ENCODE assay signal across 11 cellular contexts in genomic region chr5:76960004-76960625, GRCh38. TPM values are rescaled to one million over a fixed set of nuclear protein-coding genes. Genes with fewer than 3 reads are reported as not detected.
A peak's percentile ranks its signal among the peaks of the same experiment; 100 is the strongest.
DNase-seq lines count a peak whose midpoint lies in the region; ATAC-seq and TF ChIP-seq lines count a peak whose summit lies in the region.
"Had no signal": no experiment of that assay in that cellular context is flagged by ENCODE, and none has a peak within 500 bp of the region (broad histone marks: within the 10 kb centered on the region; RNA-seq: fewer than 3 reads in every experiment).

No MANE protein-coding gene starts in this region.

- peak overlapping the region; percentile 30 for H3K4me3 Mint-ChIP-seq in dendritic cell treated with granulocyte-macrophage colony-stimulating factor and Interleukin-4, amounts not matched to agents 40 ng/mL and 50 ng/mL, for 4 days
- H3K4me3 Mint-ChIP-seq: activated B cell treated with CpG ODN at 0.5 μM for 24 hours, IgD-negative memory B cell had no signal

- peaks cover 37% of the 10 kb centered on the region for H3K4me1 Mint-ChIP-seq in dendritic cell treated with granulocyte-macrophage colony-stimulating factor and Interleukin-4, amounts not matched to agents 40 ng/mL and 50 ng/mL, for 4 days (ENCODE audit: low read depth)
- H3K4me1 Mint-ChIP-seq: activated B cell treated with CpG ODN at 0.5 μM for 24 hours, IgD-negative memory B cell had no signal

- H3K4me1 ChIP-seq in colonic mucosa (no peaks in the 10 kb centered on the region), uterus (no peaks in the 10 kb centered on the region), ovary (ENCODE audit: insufficient read depth) (no peaks in the 10 kb centered on the region), testis (no peaks in the 10 kb centered on the region)

- H3K4me3 ChIP-seq in colonic mucosa (no peak overlapping the region), uterus (no peak overlapping the region), ovary (no peak overlapping the region), testis (no peak overlapping the region)

- peak; percentile 76 for ATAC-seq in GM21528 (IDR thresholded peaks at IDR 0.05; ENCODE audit: low FRiP score, unreplicated experiment)

- H3K9me3 ChIP-seq in colonic mucosa, result no peaks in the 10 kb centered on the region
- no peaks in the 10 kb centered on the region for H3K9me3 ChIP-seq in uterus
- no peaks in the 10 kb centered on the region for H3K9me3 ChIP-seq in ovary
- H3K9me3 ChIP-seq in testis, result no peaks in the 10 kb centered on the region

- H3K27ac Mint-ChIP-seq in dendritic cell treated with granulocyte-macrophage colony-stimulating factor and Interleukin-4, amounts not matched to agents 40 ng/mL and 50 ng/mL, for 4 days, result peak overlapping the region; percentile 79
- H3K27ac Mint-ChIP-seq: activated B cell treated with CpG ODN at 0.5 μM for 24 hours, IgD-negative memory B cell had no signal

- no peak for TF ChIP-seq POLR2A in uterus (IDR thresholded peaks at IDR 0.05)
- TF ChIP-seq POLR2A in ovary (IDR thresholded peaks at IDR 0.05), result no peak
- no peak for TF ChIP-seq POLR2A in testis (IDR thresholded peaks at IDR 0.05)

- H3K9me3 Mint-ChIP-seq in dendritic cell treated with granulocyte-macrophage colony-stimulating factor and Interleukin-4, amounts not matched to agents 40 ng/mL and 50 ng/mL, for 4 days, result no peaks in the 10 kb centered on the region
- H3K9me3 Mint-ChIP-seq: activated B cell treated with CpG ODN at 0.5 μM for 24 hours, IgD-negative memory B cell had no signal

- no peak overlapping the region for H3K9ac ChIP-seq in colonic mucosa (ENCODE audit: low read depth in 2 of 2, low read length in 2 of 2)

- TF ChIP-seq CTCF in colonic mucosa (IDR thresholded peaks at IDR 0.05), result no peak
- no peak for TF ChIP-seq CTCF in uterus (IDR thresholded peaks at IDR 0.05)
- no peak for TF ChIP-seq CTCF in ovary (IDR thresholded peaks at IDR 0.05)
- no peak for TF ChIP-seq CTCF in testis (IDR thresholded peaks at IDR 0.05)

- H3K27ac ChIP-seq in colonic mucosa, result no peak overlapping the region
- H3K27ac ChIP-seq in uterus, result no peak overlapping the region
- H3K27ac ChIP-seq in ovary, result no peak overlapping the region
- H3K27ac ChIP-seq in testis, result no peak overlapping the region

- no peak for TF ChIP-seq EP300 in ovary (IDR thresholded peaks at IDR 0.05)

- H3K36me3 Mint-ChIP-seq in dendritic cell treated with granulocyte-macrophage colony-stimulating factor and Interleukin-4, amounts not matched to agents 40 ng/mL and 50 ng/mL, for 4 days (ENCODE audit: low read depth), result no peaks in the 10 kb centered on the region

- H3K36me3 ChIP-seq in colonic mucosa (no peaks in the 10 kb centered on the region), uterus (no peaks in the 10 kb centered on the region), ovary (no peaks in the 10 kb centered on the region), testis (ENCODE audit: low read depth, missing control alignments) (no peaks in the 10 kb centered on the region)

- peaks cover 14% of the 10 kb centered on the region for H3K27me3 Mint-ChIP-seq in dendritic cell treated with granulocyte-macrophage colony-stimulating factor and Interleukin-4, amounts not matched to agents 40 ng/mL and 50 ng/mL, for 4 days

- peaks cover 7% of the 10 kb centered on the region for H3K27me3 ChIP-seq in colonic mucosa
- H3K27me3 ChIP-seq in uterus, result no peaks in the 10 kb centered on the region
- no peaks in the 10 kb centered on the region for H3K27me3 ChIP-seq in ovary
- no peaks in the 10 kb centered on the region for H3K27me3 ChIP-seq in testis

- intact Hi-C loops in dendritic cell treated with granulocyte-macrophage colony-stimulating factor and Interleukin-4, amounts not matched to agents 40 ng/mL and 50 ng/mL, for 4 days (cut with micrococcal nuclease), result no loop called here
- intact Hi-C loops in colonic mucosa (cut with DNase I) (no loop called here), uterus (cut with DNase I; ENCODE audit: low total_unique reads) (no loop called here), ovary (cut with DNase I) (no loop called here), testis (cut with DNase I; ENCODE audit: low total_unique reads) (no loop called here)

- DNase-seq in ELF-1 (ENCODE audit: low read depth, low spot score) (peak; percentile 17), LHCN-M2 (ENCODE audit: low read depth) (peak; percentile 82), colonic mucosa (no peak), uterus (no peak), ovary (no peak), testis (no peak)
- DNase-seq: activated B cell treated with CpG ODN at 0.5 μM for 24 hours had no signal

- WGBS in ovary, 3 donors, result 53 to 67% (median 63%) methylated on average over 3 of the region's 3 CpGs
- WGBS in testis, 2 donors, result 67 to 69% methylated on average over 3 of the region's 3 CpGs

RNA-seq across cellular contexts. Expression of gene CRHBP, which starts 7.3 kb away (rescaled TPM):
- total RNA-seq in LHCN-M2 (2014; rRNA removed) (0.13 TPM in 1 of 2 replicates, not detected in the other), colonic mucosa (under 1 TPM; 0.40 to 0.61 TPM), uterus (1 to 10 TPM in 3 of 4 donors, not detected in 1; 1.3 to 8.1 (median 7.0) TPM), ovary (1 to 10 TPM in 4 of 7 donors, under 1 TPM in 3; 0.18 to 6.4 (median 1.0) TPM), testis (1 to 10 TPM; 1.1 to 3.3 TPM)
- not detected for polyA plus RNA-seq in LHCN-M2 (2012)
- polyA plus RNA-seq in ovary (1 to 10 TPM; 3.7 to 4.6 TPM), testis (ENCODE audit: insufficient read depth, low read depth, low replicate concordance) (2.0 TPM)
- total RNA-seq: activated B cell treated with CpG ODN at 0.5 μM for 24 hours, mononuclear cell had no signal
- polyA plus RNA-seq: IgD-negative memory B cell had no signal

Comparison
In these comparisons a context has a peak if more than half of its experiments do, and no peak if none do; other contexts are left out.
1. DNase-seq: peak in ELF-1 (single experiment) and LHCN-M2 (single experiment); none in colonic mucosa (single experiment), uterus (0 of 2), ovary (0 of 5) and testis (single experiment).